ENCODE assay signal across 8 cellular contexts in the genomic region with DNA sequence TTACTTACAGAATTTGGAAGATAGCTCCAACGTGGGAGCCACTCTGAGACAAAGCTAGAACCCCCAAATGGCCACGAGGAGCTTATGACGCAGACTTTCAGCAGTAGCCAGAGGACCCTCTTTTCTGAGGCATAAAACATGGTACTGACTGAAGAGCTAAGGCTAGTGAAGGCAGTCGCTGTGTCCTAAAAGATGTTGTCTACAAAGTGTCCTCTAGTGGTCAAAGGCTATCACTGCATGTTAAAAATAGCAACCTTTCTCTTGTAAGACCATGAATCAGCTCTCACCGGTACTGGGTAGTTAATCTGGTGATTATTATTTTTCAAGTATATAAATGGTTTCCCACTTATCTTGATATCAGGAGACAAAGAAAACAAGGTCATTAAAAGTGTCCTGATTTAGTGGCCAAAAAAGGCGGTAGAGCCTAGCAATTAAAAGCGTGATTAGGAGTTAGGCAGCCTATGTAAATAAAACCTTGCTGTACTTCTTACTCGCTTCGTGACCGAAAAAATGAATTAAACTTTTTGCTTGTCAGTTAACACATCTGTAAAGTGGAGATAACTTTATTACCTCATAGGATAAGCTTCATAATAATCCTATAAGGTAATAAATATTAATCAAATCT. TPM values are rescaled to one million over a fixed set of nuclear protein-coding genes. Genes with fewer than 3 reads are reported as not detected.
DNase-seq lines count a peak whose midpoint lies in the region; ATAC-seq and TF ChIP-seq lines count a peak whose summit lies in the region.

No MANE protein-coding gene starts in this region.

- H3K4me3 ChIP-seq in astrocyte of the spinal cord (ENCODE audit: low read depth, low read length) (no peak overlapping the region), testis (no peak overlapping the region)

- peak; percentile 96 for ATAC-seq in GM21367 (IDR thresholded peaks at IDR 0.05; ENCODE audit: unreplicated experiment)
- peak; percentile 98 for ATAC-seq in HG03469 (IDR thresholded peaks at IDR 0.05; ENCODE audit: unreplicated experiment)

- TF ChIP-seq CTCF in astrocyte of the spinal cord (IDR thresholded peaks at IDR 0.05; ENCODE audit: low read depth, low read length) (peak; percentile 89), testis (IDR thresholded peaks at IDR 0.05) (peak; percentile 44 to 85 (median 77))

- WGBS in testis, 2 donors, result 34 to 35% methylated on average over 10 of the region's 10 CpGs

- DNase-seq in ELF-1 (ENCODE audit: low read depth, low spot score) (peak; percentile 48), NCI-H510A treated with DMSO at 0.1 percent for 48 hours (lab: John Stamatoyannopoulos, UW) (peak; percentile 93), astrocyte of the spinal cord (ENCODE audit: low read depth, low spot score) (peak; percentile 77), inferior parietal cortex (ENCODE audit: extremely low spot score) (peak; percentile 71), testis (peak; percentile 17)
- DNase-seq in stimulated activated CD4-positive, alpha-beta T cell treated with anti-CD3 and anti-CD28 coated beads, Interleukin-4, amount 100 ng/mL, for 1 hour, result no peak

- no peaks in the 10 kb centered on the region for H3K27me3 ChIP-seq in testis

- no peak overlapping the region for H3K27ac ChIP-seq in testis

- no peaks in the 10 kb centered on the region for H3K9me3 ChIP-seq in testis

- intact Hi-C loops in testis (cut with DNase I; ENCODE audit: low total_unique reads), result no loop called here

- no peak for TF ChIP-seq POLR2A in testis (IDR thresholded peaks at IDR 0.05)

- H3K4me1 ChIP-seq in testis, result no peaks in the 10 kb centered on the region

- in situ Hi-C loops in astrocyte of the spinal cord (cut with HindIII; ENCODE audit: low sequenced_read_pairs), result no loop called here

- H3K36me3 ChIP-seq in testis (ENCODE audit: low read depth, missing control alignments), result no peaks in the 10 kb centered on the region

RNA-seq across cellular contexts. Expression of gene LGR5, which starts 47.0 kb away (rescaled TPM):
- under 1 TPM; 0.31 to 0.39 TPM for total RNA-seq in testis
- 0.25 TPM for polyA plus RNA-seq in testis (ENCODE audit: insufficient read depth, low read depth, low replicate concordance)
